8 cellular contexts compared by ENCODE assay signal in genomic region chr6:158233214-158233795, GRCh38.
DNase-seq lines count a peak whose midpoint lies in the region; ATAC-seq, FAIRE-seq and TF ChIP-seq lines count a peak whose summit lies in the region.

No MANE protein-coding gene starts in this region.

- H3K4me3 ChIP-seq in SJSA1 (peak overlapping the region; percentile 56), epithelial cell of proximal tubule (ENCODE audit: low read depth, low read length) (peak overlapping the region; percentile 70)

- H3K4me1 Mint-ChIP-seq in osteocyte (ENCODE audit: unreplicated experiment), result peaks cover 25% of the 10 kb centered on the region

- H3K4me1 ChIP-seq in SJSA1 (replicated peaks), result peaks cover 8% of the 10 kb centered on the region

- TF ChIP-seq CTCF in epithelial cell of proximal tubule (conservative IDR thresholded peaks at IDR 0.05; ENCODE audit: low read depth, low read length) (no peak), osteocyte (IDR thresholded peaks at IDR 0.05) (no peak)

- no peak for FAIRE-seq in HTR-8/SVneo (lab: Jason Lieb, UNC)

- H3K27me3 Mint-ChIP-seq in osteocyte (ENCODE audit: unreplicated experiment), result no peaks in the 10 kb centered on the region

- no peaks in the 10 kb centered on the region for H3K36me3 Mint-ChIP-seq in osteocyte (ENCODE audit: unreplicated experiment)

- ATAC-seq in GM18868 (IDR thresholded peaks at IDR 0.05; ENCODE audit: unreplicated experiment), result no peak

- peak overlapping the region; percentile 91 for H3K4me3 Mint-ChIP-seq in osteocyte (ENCODE audit: unreplicated experiment)

- peak overlapping the region; percentile 89 for H3K27ac Mint-ChIP-seq in osteocyte (ENCODE audit: unreplicated experiment)

- DNase-seq in NCI-H345 (lab: John Stamatoyannopoulos, UW), result peak; percentile 6
- DNase-seq in NCI-H345 treated with DMSO at 0.1 percent for 48 hours (lab: John Stamatoyannopoulos, UW; ENCODE audit: unreplicated experiment), result no peak
- DNase-seq in SJSA1 (ENCODE audit: low read depth in 1 of 2, low spot score in 2 of 2), result no peak
- no peak for DNase-seq in epithelial cell of proximal tubule (ENCODE audit: low read depth)
- DNase-seq in osteocyte (ENCODE audit: extremely low spot score, unreplicated experiment), result no peak
- no peak for DNase-seq in stimulated activated CD4-positive, alpha-beta T cell treated with anti-CD3 and anti-CD28 coated beads, Interleukin-1b, Interleukin-23, amount 100 ng/mL, for 48 hours
- no peak for DNase-seq in HTR-8/SVneo (ENCODE audit: insufficient read length, low spot score)

- no peak overlapping the region for H3K27ac ChIP-seq in SJSA1

- peaks cover 10% of the 10 kb centered on the region for H3K36me3 ChIP-seq in SJSA1

- no peaks in the 10 kb centered on the region for H3K9me3 Mint-ChIP-seq in osteocyte (ENCODE audit: unreplicated experiment)

- no peaks in the 10 kb centered on the region for H3K27me3 ChIP-seq in SJSA1 (replicated peaks)

- H3K9me3 ChIP-seq in SJSA1 (replicated peaks), result no peaks in the 10 kb centered on the region
